ENCODE assay signal across 8 cellular contexts in the genomic region with DNA sequence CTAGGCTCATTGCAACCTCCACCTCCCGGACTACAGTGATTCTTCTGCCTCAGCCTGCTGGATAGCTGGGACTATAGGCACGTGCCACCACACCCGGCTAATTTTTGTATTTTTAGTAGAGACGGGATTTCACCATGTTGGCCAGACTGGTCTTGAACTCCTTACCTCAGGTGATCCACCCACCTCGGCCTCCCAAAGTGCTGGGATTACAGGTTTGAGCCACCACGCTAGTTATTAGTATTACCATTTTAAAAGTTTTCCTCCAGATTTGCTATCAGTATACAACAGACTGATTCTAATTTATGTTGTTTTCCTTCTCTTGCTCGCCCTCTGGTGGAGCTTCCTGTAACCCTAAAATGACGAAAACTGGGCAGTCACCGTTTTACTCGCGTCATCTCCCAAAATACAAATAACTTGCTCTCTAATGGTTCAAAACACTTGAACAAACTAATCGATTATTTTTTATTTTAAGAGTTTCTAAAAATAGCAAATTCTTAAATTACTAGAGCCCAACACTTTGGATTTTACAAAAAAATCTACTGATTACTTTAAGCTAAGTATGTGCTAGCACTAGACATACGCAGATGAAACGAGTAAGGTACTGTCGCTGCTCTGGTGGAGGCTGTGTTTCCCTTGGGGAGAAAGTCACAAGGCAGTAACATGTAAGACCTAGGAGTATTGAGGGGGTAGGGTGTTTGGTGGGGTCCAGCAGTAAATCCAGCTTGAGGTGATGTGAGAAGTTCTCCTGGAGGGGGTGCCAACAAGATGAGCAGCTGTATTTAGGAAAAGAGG.
A peak's percentile ranks its signal among the peaks of the same experiment; 100 is the strongest.
DNase-seq lines count a peak whose midpoint lies in the region; ATAC-seq and TF ChIP-seq lines count a peak whose summit lies in the region.

No MANE protein-coding gene starts in this region.

- CTCF ChIA-PET in SK-N-SH (lab: Yijun Ruan, JAX), result interaction anchor here (0.5 to 2.6 kb wide), 47 partner anchors 11 to 495 kb away, joined by 3 to 21 read pairs (median 3); no protein-coding TSS in a partner anchor

- peak; percentile 71 for TF ChIP-seq RAD21 in SK-N-SH (IDR thresholded peaks at IDR 0.05; ENCODE audit: low read length)

- H4K20me1 ChIP-seq in SK-N-SH (ENCODE audit: insufficient read depth), result no peaks in the 10 kb centered on the region

- POLR2A ChIA-PET in SK-N-SH (lab: Yijun Ruan, JAX), result interaction anchor here (0.8 kb wide), 1 partner anchor 288 kb away, joined by 3 read pairs; no protein-coding TSS in a partner anchor

- H3K36me3 ChIP-seq in SK-N-SH (replicated peaks in 1 of 2; ENCODE audit: control insufficient read depth in 1 of 2, insufficient read depth in 2 of 2, low read length in 1 of 2), result peaks cover 0 to 14% of the 10 kb centered on the region in 2 experiments

- DNase-seq in DMS114 treated with DMSO at 0.1 percent for 48 hours (lab: John Stamatoyannopoulos, UW; ENCODE audit: unreplicated experiment) (peak; percentile 57), HuH-7.5 (ENCODE audit: low spot score) (peak; percentile 3), SK-N-SH (peak; percentile 49), head of caudate nucleus (peak in 39 of 42 donors; percentile 19 to 88 (median 65)), putamen (ENCODE audit: low spot score) (peak; percentile 71), posterior vena cava (ENCODE audit: low spot score) (no peak)
- DNase-seq in activated naive CD4-positive, alpha-beta T cell treated with anti-CD3 and anti-CD28 coated beads, Interleukin-2, amount 50 U/mL, for 16 hours, result peak; percentile 69

- ATAC-seq in GM21381 (IDR thresholded peaks at IDR 0.05; ENCODE audit: unreplicated experiment), result peak; percentile 56

- no peaks in the 10 kb centered on the region for H3K27me3 ChIP-seq in SK-N-SH (ENCODE audit: insufficient read depth)

- peak overlapping the region; percentile 7; the same call in 1 of the 2 replicates for H2AFZ ChIP-seq in SK-N-SH (ENCODE audit: low read depth)

- peaks cover 29% of the 10 kb centered on the region for H3F3A ChIP-seq in SK-N-SH (replicated peaks; ENCODE audit: insufficient read depth)

- no peak overlapping the region; a peak in 1 of 4 replicates for H3K27ac ChIP-seq in SK-N-SH (ENCODE audit: low read depth in 2 of 2, low read length in 1 of 2)

- peaks cover 0 to 3% of the 10 kb centered on the region in 2 experiments; a peak in 1 of 4 replicates for H3K4me1 ChIP-seq in SK-N-SH (ENCODE audit: control insufficient read depth in 1 of 2, insufficient read depth in 2 of 2, low read depth in 1 of 2, low read length in 1 of 2)

- TF ChIP-seq CTCF in SK-N-SH (IDR thresholded peaks at IDR 0.05), result peak; percentile 80

- no peaks in the 10 kb centered on the region for H3K9me2 ChIP-seq in SK-N-SH

- intact Hi-C loops in head of caudate nucleus (cut with DNase I) (loop anchor here (5.0 to 10.0 kb wide), 2 partner anchors 50 to 103 kb away; no protein-coding TSS in a partner anchor), posterior vena cava (cut with DNase I) (no loop called here)

- peak overlapping the region in 1 of 2 experiments; percentile 14; a peak in 2 of 4 replicates for H3K4me3 ChIP-seq in SK-N-SH (ENCODE audit: low read depth in 2 of 2, low read length in 1 of 2)

- no peaks in the 10 kb centered on the region for H3K9me3 ChIP-seq in SK-N-SH

- no peak for TF ChIP-seq EP300 in SK-N-SH (IDR thresholded peaks at IDR 0.05; ENCODE audit: borderline replicate concordance in 1 of 2, low read depth in 1 of 2, low read length in 1 of 2)

- WGBS in SK-N-SH (ENCODE audit: low lambda C conversion rate), result 30% methylated on average over 15 of the region's 15 CpGs

- H3K9ac ChIP-seq in SK-N-SH, result no peak overlapping the region

- no peaks in the 10 kb centered on the region for H3K79me2 ChIP-seq in SK-N-SH (ENCODE audit: insufficient read depth)

- peak overlapping the region; percentile 29; the same call in 1 of the 2 replicates for H3K4me2 ChIP-seq in SK-N-SH

TF ChIP-seq in SK-N-SH, 30 proteins besides CTCF, POLR2A, EP300 and RAD21:
- TF ChIP-seq RCOR1 (IDR thresholded peaks at IDR 0.05; ENCODE audit: low read length) (0 out of 2 replicates have a peak, but pooled peaks have one; percentile 15), SMC3 (IDR thresholded peaks at IDR 0.05; ENCODE audit: low read depth, low read length) (peak; percentile 59), GABPA (IDR thresholded peaks at IDR 0.05; ENCODE audit: low read depth) (no peak)
